12 cellular contexts compared by ENCODE assay signal in genomic region chr17:2484876-2485275, GRCh38. TPM values are rescaled to one million over a fixed set of nuclear protein-coding genes. Genes with fewer than 3 reads are reported as not detected.
DNase-seq lines count a peak whose midpoint lies in the region; ATAC-seq and TF ChIP-seq lines count a peak whose summit lies in the region.
"Had no signal": no experiment of that assay in that cellular context is flagged by ENCODE, and none has a peak within 500 bp of the region (broad histone marks: within the 10 kb centered on the region; RNA-seq: fewer than 3 reads in every experiment).

No MANE protein-coding gene starts in this region.

- peaks cover 3% of the 10 kb centered on the region for H3K4me1 ChIP-seq in hepatocyte (ENCODE audit: insufficient read depth)

- no peak for TF ChIP-seq CTCF in hepatocyte (IDR thresholded peaks at IDR 0.05; ENCODE audit: poor library complexity)

- no peaks in the 10 kb centered on the region for H3K27me3 ChIP-seq in hepatocyte
- H3K27me3 ChIP-seq: vagina had no signal

- intact Hi-C loops in head of caudate nucleus (cut with DNase I), result no loop called here

- peak; percentile 61 for DNase-seq in COLO668 (lab: John Stamatoyannopoulos, UW; ENCODE audit: unreplicated experiment)
- DNase-seq in NCI-H1417 treated with DMSO at 0.1 percent for 48 hours (lab: John Stamatoyannopoulos, UW), result peak; percentile 73
- DNase-seq in NCI-H748 (lab: John Stamatoyannopoulos, UW; ENCODE audit: unreplicated experiment), result peak; percentile 97
- peak in 33 of 42 donors; percentile 9 to 77 (median 43) for DNase-seq in head of caudate nucleus
- DNase-seq in UCSD-AML1 (lab: John Stamatoyannopoulos, UW; ENCODE audit: unreplicated experiment), result no peak
- DNase-seq in hepatocyte (ENCODE audit: low spot score), result no peak
- DNase-seq: activated CD8-positive, alpha-beta memory T cell treated with anti-CD3 and anti-CD28 coated beads, Interleukin-2, amount 10 ng/mL, durations not matched to agents 7 days and 5 days; cortex of kidney; foreskin melanocyte had no signal

- WGBS in hepatocyte (ENCODE audit: low lambda C conversion rate, missing lambda C conversion rate), result 89% methylated on average over 8 of the region's 8 CpGs

- no peak overlapping the region for H3K27ac ChIP-seq in hepatocyte
- H3K27ac ChIP-seq: vagina had no signal

- no peak overlapping the region for H3K4me3 ChIP-seq in hepatocyte
- H3K4me3 ChIP-seq: vagina had no signal

- H3K36me3 ChIP-seq in hepatocyte (replicated peaks; ENCODE audit: insufficient read depth, low read depth), result no peaks in the 10 kb centered on the region
- H3K36me3 ChIP-seq: vagina had no signal

- ATAC-seq in HG02885 (IDR thresholded peaks at IDR 0.05; ENCODE audit: poor library complexity, unreplicated experiment), result no peak
- no peak for ATAC-seq in HG02759 (IDR thresholded peaks at IDR 0.05; ENCODE audit: unreplicated experiment)
- ATAC-seq: activated CD8-positive, alpha-beta memory T cell treated with anti-CD3 and anti-CD28 coated beads, Interleukin-2, amount 10 ng/mL, durations not matched to agents 7 days and 5 days had no signal

- H4K20me1 ChIP-seq in hepatocyte (ENCODE audit: insufficient read depth, poor library complexity, severe bottlenecking), result no peaks in the 10 kb centered on the region

- H3K79me2 ChIP-seq in hepatocyte, result peaks cover 62% of the 10 kb centered on the region

- H3K9me3 ChIP-seq in hepatocyte (ENCODE audit: low read depth), result no peaks in the 10 kb centered on the region
- H3K9me3 ChIP-seq: vagina had no signal

- no peak overlapping the region for H3K4me2 ChIP-seq in hepatocyte

- no peak overlapping the region for H2AFZ ChIP-seq in hepatocyte

- H3K9me2 ChIP-seq in hepatocyte (replicated peaks; ENCODE audit: insufficient read depth), result no peaks in the 10 kb centered on the region

RNA-seq across cellular contexts. Expression of gene METTL16, which starts 26.8 kb away (rescaled TPM):
- total RNA-seq in hepatocyte, result 14.3 and 19.3 TPM in 2 replicates
- polyA plus RNA-seq in hepatocyte, result 14.7 and 18.4 TPM in 2 replicates

Comparison
In these comparisons a context has a peak if more than half of its experiments do, and no peak if none do; other contexts are left out.
1. DNase-seq: peak in COLO668 (single experiment), NCI-H1417 treated with DMSO at 0.1 percent for 48 hours (single experiment), NCI-H748 (single experiment) and head of caudate nucleus (33 of 42); none in UCSD-AML1 (single experiment) and hepatocyte (single experiment).